In genomic region chr4:184410748-184411147, GRCh38 we compare ENCODE assay signal across 16 cellular contexts.
A peak's percentile ranks its signal among the peaks of the same experiment; 100 is the strongest.
DNase-seq lines count a peak whose midpoint lies in the region; ATAC-seq and TF ChIP-seq lines count a peak whose summit lies in the region.
"Had no signal": no experiment of that assay in that cellular context is flagged by ENCODE, and none has a peak within 500 bp of the region (broad histone marks: within the 10 kb centered on the region; RNA-seq: fewer than 3 reads in every experiment).

No MANE protein-coding gene starts in this region.

- no peak for ATAC-seq in GM23338
- ATAC-seq in psoas muscle: peak; percentile 41 to 72 (median 68)
- no peak for ATAC-seq in HG02973 (IDR thresholded peaks at IDR 0.05; ENCODE audit: unreplicated experiment)
- ATAC-seq in GM21390 (IDR thresholded peaks at IDR 0.05; ENCODE audit: unreplicated experiment): no peak

- WGBS in psoas muscle, 3 donors: 52 to 86% (median 65%) methylated on average over 6 of the region's 6 CpGs

- no peaks in the 10 kb centered on the region for H4K20me1 ChIP-seq in GM23338 (replicated peaks; ENCODE audit: insufficient read depth)

- H3K9me2 ChIP-seq in GM23338 (ENCODE audit: insufficient read depth): no peaks in the 10 kb centered on the region

- H3K27me3 ChIP-seq in GM23338 (ENCODE audit: insufficient read depth) (no peaks in the 10 kb centered on the region), psoas muscle (ENCODE audit: insufficient read depth in 3 of 3, low read length in 2 of 3) (no peaks in the 10 kb centered on the region)
- H3K27me3 ChIP-seq: brain microvascular endothelial cell had no signal

- no peaks in the 10 kb centered on the region for H3K9me3 ChIP-seq in psoas muscle

- TF ChIP-seq CTCF in GM23338 (conservative IDR thresholded peaks at IDR 0.05; ENCODE audit: low read depth in 2 of 2): no peak
- no peak for TF ChIP-seq CTCF in psoas muscle (IDR thresholded peaks at IDR 0.05)

- H3K27ac ChIP-seq in GM23338 (ENCODE audit: low read depth) (no peak overlapping the region), psoas muscle (peak overlapping the region; percentile 62)
- H3K27ac ChIP-seq: brain microvascular endothelial cell had no signal

- H3K4me3 ChIP-seq in GM23338 (no peak overlapping the region), psoas muscle (no peak overlapping the region)

- H3F3A ChIP-seq in GM23338 (replicated peaks; ENCODE audit: low read depth): no peaks in the 10 kb centered on the region

- H3K27ac Mint-ChIP-seq in activated CD4-positive, alpha-beta memory T cell treated with anti-CD3 and anti-CD28 coated beads, Interleukin-2, amount 10 ng/mL, durations not matched to agents 7 days and 5 days: peak overlapping the region; percentile 81
- H3K27ac Mint-ChIP-seq in activated CD4-positive, alpha-beta memory T cell treated with anti-CD3 and anti-CD28 coated beads for 36 hours: no peak overlapping the region
- H3K27ac Mint-ChIP-seq in GM23338: 0 out of 2 replicates have a peak overlapping the region, but pooled peaks have one; percentile 89
- peak overlapping the region; percentile 66 for H3K27ac Mint-ChIP-seq in activated naive CD8-positive, alpha-beta T cell treated with anti-CD3 and anti-CD28 coated beads for 36 hours

- H3K4me1 ChIP-seq in GM23338 (ENCODE audit: insufficient read depth): peaks cover 15% of the 10 kb centered on the region
- peaks cover 43% of the 10 kb centered on the region for H3K4me1 ChIP-seq in psoas muscle

- no peak overlapping the region for H3K4me3 Mint-ChIP-seq in activated CD4-positive, alpha-beta memory T cell treated with anti-CD3 and anti-CD28 coated beads, Interleukin-2, amount 10 ng/mL, durations not matched to agents 7 days and 5 days
- H3K4me3 Mint-ChIP-seq in activated CD4-positive, alpha-beta memory T cell treated with anti-CD3 and anti-CD28 coated beads for 36 hours: no peak overlapping the region
- no peak overlapping the region for H3K4me3 Mint-ChIP-seq in GM23338
- H3K4me3 Mint-ChIP-seq in activated naive CD8-positive, alpha-beta T cell treated with anti-CD3 and anti-CD28 coated beads for 36 hours: no peak overlapping the region

- no peaks in the 10 kb centered on the region for H3K27me3 Mint-ChIP-seq in activated CD4-positive, alpha-beta memory T cell treated with anti-CD3 and anti-CD28 coated beads, Interleukin-2, amount 10 ng/mL, durations not matched to agents 7 days and 5 days
- H3K27me3 Mint-ChIP-seq in activated CD4-positive, alpha-beta memory T cell treated with anti-CD3 and anti-CD28 coated beads for 36 hours: no peaks in the 10 kb centered on the region
- H3K27me3 Mint-ChIP-seq in GM23338 (ENCODE audit: insufficient read depth, low read depth, poor library complexity): peaks cover 6% of the 10 kb centered on the region
- no peaks in the 10 kb centered on the region for H3K27me3 Mint-ChIP-seq in activated naive CD8-positive, alpha-beta T cell treated with anti-CD3 and anti-CD28 coated beads for 36 hours

- no peak overlapping the region for H2AFZ ChIP-seq in GM23338

- no peaks in the 10 kb centered on the region for H3K79me2 ChIP-seq in GM23338 (replicated peaks; ENCODE audit: insufficient read depth)

- H3K4me2 ChIP-seq in GM23338: no peak overlapping the region

- peaks cover 80% of the 10 kb centered on the region for H3K4me1 Mint-ChIP-seq in activated CD4-positive, alpha-beta memory T cell treated with anti-CD3 and anti-CD28 coated beads, Interleukin-2, amount 10 ng/mL, durations not matched to agents 7 days and 5 days
- H3K4me1 Mint-ChIP-seq in activated CD4-positive, alpha-beta memory T cell treated with anti-CD3 and anti-CD28 coated beads for 36 hours (ENCODE audit: low read depth): peaks cover 71% of the 10 kb centered on the region
- H3K4me1 Mint-ChIP-seq in GM23338: peaks cover 31% of the 10 kb centered on the region
- peaks cover 53% of the 10 kb centered on the region for H3K4me1 Mint-ChIP-seq in activated naive CD8-positive, alpha-beta T cell treated with anti-CD3 and anti-CD28 coated beads for 36 hours

- no peaks in the 10 kb centered on the region for H3K9me3 Mint-ChIP-seq in activated CD4-positive, alpha-beta memory T cell treated with anti-CD3 and anti-CD28 coated beads, Interleukin-2, amount 10 ng/mL, durations not matched to agents 7 days and 5 days
- no peaks in the 10 kb centered on the region for H3K9me3 Mint-ChIP-seq in activated CD4-positive, alpha-beta memory T cell treated with anti-CD3 and anti-CD28 coated beads for 36 hours
- H3K9me3 Mint-ChIP-seq in GM23338: no peaks in the 10 kb centered on the region
- H3K9me3 Mint-ChIP-seq in activated naive CD8-positive, alpha-beta T cell treated with anti-CD3 and anti-CD28 coated beads for 36 hours: no peaks in the 10 kb centered on the region

- peaks cover 85% of the 10 kb centered on the region for H3K36me3 Mint-ChIP-seq in activated CD4-positive, alpha-beta memory T cell treated with anti-CD3 and anti-CD28 coated beads, Interleukin-2, amount 10 ng/mL, durations not matched to agents 7 days and 5 days (ENCODE audit: low read depth)
- H3K36me3 Mint-ChIP-seq in activated CD4-positive, alpha-beta memory T cell treated with anti-CD3 and anti-CD28 coated beads for 36 hours: peaks cover 40% of the 10 kb centered on the region
- peaks cover 35% of the 10 kb centered on the region for H3K36me3 Mint-ChIP-seq in GM23338 (ENCODE audit: low read depth)
- H3K36me3 Mint-ChIP-seq in activated naive CD8-positive, alpha-beta T cell treated with anti-CD3 and anti-CD28 coated beads for 36 hours: peaks cover 60% of the 10 kb centered on the region

- DNase-seq in activated CD4-positive, alpha-beta memory T cell treated with anti-CD3 and anti-CD28 coated beads, Interleukin-2, amount 10 ng/mL, durations not matched to agents 7 days and 5 days: no peak
- DNase-seq in activated CD4-positive, alpha-beta memory T cell treated with anti-CD3 and anti-CD28 coated beads for 36 hours: no peak
- DNase-seq in GM23338 (ENCODE audit: low spot score) (no peak), psoas muscle (no peak), retina (no peak)
- no peak for DNase-seq in activated naive CD8-positive, alpha-beta T cell treated with anti-CD3 and anti-CD28 coated beads for 36 hours
- DNase-seq: activated CD4-positive, alpha-beta T cell treated with anti-CD3 and anti-CD28 coated beads, Interleukin-2, amount 50 U/mL, for 1 hour; activated T-cell treated with anti-CD3 and anti-CD28 coated beads for 4 hours; brain microvascular endothelial cell; DMS 273 treated with DMSO at 0.1 percent for 48 hours; left ventricle myocardium superior; NCI-H1105; NCI-H2081; substantia nigra had no signal

- CTCF ChIA-PET in activated CD4-positive, alpha-beta memory T cell treated with anti-CD3 and anti-CD28 coated beads, Interleukin-2, amount 10 ng/mL, durations not matched to agents 7 days and 5 days (lab: Charles Lee): interaction anchor here (2.7 kb wide), 1 partner anchor 147 kb away, joined by 9 read pairs; no protein-coding TSS in a partner anchor
- CTCF ChIA-PET in activated CD4-positive, alpha-beta memory T cell treated with anti-CD3 and anti-CD28 coated beads for 36 hours (lab: Charles Lee): interaction anchor here (0.7 kb wide), 1 partner anchor 82 kb away, joined by 4 read pairs; no protein-coding TSS in a partner anchor

- 0 out of 2 replicates have a peak, but pooled peaks cover 6% of the 10 kb centered on the region for H3K36me3 ChIP-seq in GM23338 (ENCODE audit: insufficient read depth)
- H3K36me3 ChIP-seq in psoas muscle (ENCODE audit: insufficient read depth in 1 of 2, low read depth in 1 of 2): peaks cover 7 to 65% of the 10 kb centered on the region in 2 donors

- intact Hi-C loops in activated CD4-positive, alpha-beta memory T cell treated with anti-CD3 and anti-CD28 coated beads for 36 hours (cut with micrococcal nuclease): no loop called here
- intact Hi-C loops in psoas muscle (cut with DNase I): no loop called here

- POLR2A ChIA-PET in activated CD4-positive, alpha-beta memory T cell treated with anti-CD3 and anti-CD28 coated beads, Interleukin-2, amount 10 ng/mL, durations not matched to agents 7 days and 5 days (lab: Charles Lee): interaction anchor here (1.0 to 1.5 kb wide), 2 partner anchors 63 to 147 kb away, joined by 3 to 5 read pairs; partner anchors contain the start of gene IRF2
- POLR2A ChIA-PET in activated CD4-positive, alpha-beta memory T cell treated with anti-CD3 and anti-CD28 coated beads for 36 hours (lab: Charles Lee): interaction anchor here (1.2 kb wide), 1 partner anchor 65 kb away, joined by 3 read pairs; no protein-coding TSS in a partner anchor

TF ChIP-seq in GM23338, 12 proteins besides CTCF, POLR2A, EP300 and RAD21 (continues in another document):
- TF ChIP-seq STAT1 (IDR thresholded peaks at IDR 0.05; ENCODE audit: unreplicated experiment) (no peak), EZH2 (IDR thresholded peaks at IDR 0.05; ENCODE audit: low read depth, unreplicated experiment) (no peak), ZNF114 (CRISPR knock-in tag; IDR thresholded peaks at IDR 0.05) (no peak), ETS1 (IDR thresholded peaks at IDR 0.05) (no peak), JUNB (IDR thresholded peaks at IDR 0.05; ENCODE audit: unreplicated experiment) (no peak), CREB1 (CRISPR knock-in tag; IDR thresholded peaks at IDR 0.05; ENCODE audit: low read depth) (no peak), POLR2AphosphoS5 (IDR thresholded peaks at IDR 0.05; ENCODE audit: low read depth) (no peak), NANOG (IDR thresholded peaks at IDR 0.05; ENCODE audit: borderline replicate concordance) (no peak), ZNF331 (CRISPR knock-in tag; IDR thresholded peaks at IDR 0.05; ENCODE audit: low read depth) (no peak)

Comparison
In these comparisons a context has a peak if more than half of its experiments do, and no peak if none do; other contexts are left out.
1. ATAC-seq: peak in psoas muscle (4 of 4); none in GM23338 (single experiment), HG02973 (single experiment) and GM21390 (single experiment).